Comparison of ENCODE assay signal across 1 cellular context in genomic region chr4:40515398-40516293, GRCh38.
A peak's percentile ranks its signal among the peaks of the same experiment; 100 is the strongest.
TF ChIP-seq lines count a peak whose summit lies in the region.

No MANE protein-coding gene starts in this region.

TF ChIP-seq in GM12878, 131 proteins besides CTCF, POLR2A, EP300 and RAD21 (continued from another document and continues in another):
- TF ChIP-seq ZBTB33 (IDR thresholded peaks at IDR 0.05) (no peak), ZNF274 (IDR thresholded peaks at IDR 0.05; ENCODE audit: insufficient read depth, insufficient read length) (no peak), FOXM1 (IDR thresholded peaks at IDR 0.05; ENCODE audit: low read depth, low read length) (no peak; the same call in 1 of the 2 replicates), CHD4 (IDR thresholded peaks at IDR 0.05) (0 out of 2 replicates have a peak, but pooled peaks have one; percentile 89), POLR2AphosphoS5 (IDR thresholded peaks at IDR 0.05; ENCODE audit: low read length) (no peak), MTA3 (IDR thresholded peaks at IDR 0.05; ENCODE audit: borderline replicate concordance, low read length) (peak; percentile 58; the same call in 1 of the 2 replicates), TCF12 (IDR thresholded peaks at IDR 0.05; ENCODE audit: low read depth, low read length) (no peak), MAX (IDR thresholded peaks at IDR 0.05; ENCODE audit: low read depth, low read length) (no peak), ATF7 (IDR thresholded peaks at IDR 0.05; ENCODE audit: low read depth) (peak; percentile 57; the same call in 1 of the 2 replicates), E2F4 (IDR thresholded peaks at IDR 0.05; ENCODE audit: low read depth, low read length) (no peak), MYB (IDR thresholded peaks at IDR 0.05; ENCODE audit: borderline replicate concordance, low read depth, low read length) (no peak), SMC3 (IDR thresholded peaks at IDR 0.05; ENCODE audit: borderline replicate concordance, low read length) (no peak), YBX1 (IDR thresholded peaks at IDR 0.05) (no peak), HDAC6 (IDR thresholded peaks at IDR 0.05; ENCODE audit: unreplicated experiment) (no peak), RB1 (IDR thresholded peaks at IDR 0.05; ENCODE audit: borderline replicate concordance) (no peak), SPI1 (IDR thresholded peaks at IDR 0.05; ENCODE audit: borderline replicate concordance, insufficient read depth, low read depth, low read length) (no peak), IKZF1 (conservative IDR thresholded peaks at IDR 0.05) (peak; percentile 73), LARP7 (IDR thresholded peaks at IDR 0.05) (no peak), MEF2A (IDR thresholded peaks at IDR 0.05; ENCODE audit: insufficient read depth, low read depth, low read length) (peak; percentile 89), NBN (IDR thresholded peaks at IDR 0.05) (peak; percentile 20; the same call in 1 of the 2 replicates), SRF (IDR thresholded peaks at IDR 0.05; ENCODE audit: low read depth in 2 of 2, low read length in 2 of 2) (no peak), CEBPZ (IDR thresholded peaks at IDR 0.05; ENCODE audit: low read depth, low read length) (no peak), CBFB (IDR thresholded peaks at IDR 0.05; ENCODE audit: low read depth) (peak; percentile 33; the same call in 1 of the 2 replicates), PAX8 (IDR thresholded peaks at IDR 0.05) (no peak; the same call in 1 of the 2 replicates), SUPT20H (IDR thresholded peaks at IDR 0.05; ENCODE audit: borderline replicate concordance, control insufficient read depth, low read depth, low read length) (no peak), BCLAF1 (IDR thresholded peaks at IDR 0.05) (no peak), POU2F2 (IDR thresholded peaks at IDR 0.05; ENCODE audit: borderline replicate concordance, low read depth, low read length) (peak; percentile 97; the same call in 2 of the 3 replicates), MXI1 (IDR thresholded peaks at IDR 0.05; ENCODE audit: low read depth, low read length) (no peak), CHD2 (IDR thresholded peaks at IDR 0.05; ENCODE audit: borderline replicate concordance, low read depth, low read length) (peak; percentile 52; the same call in 1 of the 2 replicates), CREM (IDR thresholded peaks at IDR 0.05; ENCODE audit: low read depth) (peak; percentile 53; the same call in 1 of the 2 replicates), SMAD1 (IDR thresholded peaks at IDR 0.05; ENCODE audit: low read depth, partially characterized antibody) (no peak), IRF4 (IDR thresholded peaks at IDR 0.05; ENCODE audit: low read depth, low read length) (no peak), RBBP5 (conservative IDR thresholded peaks at IDR 0.05) (no peak), SP1 (IDR thresholded peaks at IDR 0.05; ENCODE audit: low read depth, low read length) (peak; percentile 13), CREB1 (IDR thresholded peaks at IDR 0.05; ENCODE audit: low read depth) (0 out of 2 replicates have a peak, but pooled peaks have one; percentile 10), RFX5 (IDR thresholded peaks at IDR 0.05; ENCODE audit: low read depth, low read length) (no peak), NFIC (IDR thresholded peaks at IDR 0.05; ENCODE audit: low read depth, low read length) (0 out of 2 replicates have a peak, but pooled peaks have one; percentile 52), ELK1 (IDR thresholded peaks at IDR 0.05; ENCODE audit: low read depth, low read length) (no peak), YY1 (IDR thresholded peaks at IDR 0.05; ENCODE audit: low read depth, low read length) (no peak), REST (IDR thresholded peaks at IDR 0.05; ENCODE audit: low read depth, low read length) (no peak), USF2 (IDR thresholded peaks at IDR 0.05; ENCODE audit: borderline replicate concordance, low read depth, low read length) (no peak), ASH2L (IDR thresholded peaks at IDR 0.05; ENCODE audit: borderline replicate concordance, low read depth) (no peak), RUNX3 (IDR thresholded peaks at IDR 0.05; ENCODE audit: low read length) (peak; percentile 79), ZZZ3 (IDR thresholded peaks at IDR 0.05; ENCODE audit: control insufficient read depth, insufficient read length, low read depth) (no peak), ZNF24 (IDR thresholded peaks at IDR 0.05) (no peak), ZNF217 (IDR thresholded peaks at IDR 0.05) (peak; percentile 96)
